In genomic region chr4:5722328-5722727, GRCh38 we compare ENCODE assay signal across 14 cellular contexts. TPM values are rescaled to one million over a fixed set of nuclear protein-coding genes. Genes with fewer than 3 reads are reported as not detected.
DNase-seq lines count a peak whose midpoint lies in the region; ATAC-seq and TF ChIP-seq lines count a peak whose summit lies in the region.
"Had no signal": no experiment of that assay in that cellular context is flagged by ENCODE, and none has a peak within 500 bp of the region (broad histone marks: within the 10 kb centered on the region; RNA-seq: fewer than 3 reads in every experiment).

No MANE protein-coding gene starts in this region.

- peak; percentile 2 for DNase-seq in DMS53 treated with DMSO at 0.1 percent for 48 hours (lab: John Stamatoyannopoulos, UW; ENCODE audit: unreplicated experiment)
- peak; percentile 66 for DNase-seq in hepatic stellate cell (ENCODE audit: low spot score)
- no peak for DNase-seq in sciatic nerve (ENCODE audit: low spot score)
- DNase-seq in NOMO-1 (lab: John Stamatoyannopoulos, UW; ENCODE audit: unreplicated experiment in 2 of 2), result no peak
- no peak for DNase-seq in uterus
- DNase-seq in NCI-H2029 (lab: John Stamatoyannopoulos, UW), result no peak
- DNase-seq: activated gamma-delta T cell treated with Interleukin-2 at 50 U/mL for 16 hours; effector memory CD4-positive, alpha-beta T cell; NCI-H1930; NCI-H748 treated with DMSO at 0.1 percent for 48 hours had no signal

- H3K27me3 ChIP-seq in uterus, result no peaks in the 10 kb centered on the region
- H3K27me3 ChIP-seq: breast epithelium had no signal

- no peaks in the 10 kb centered on the region for H3K36me3 ChIP-seq in uterus
- H3K36me3 ChIP-seq: breast epithelium had no signal

- no peaks in the 10 kb centered on the region for H3K4me1 ChIP-seq in uterus
- H3K4me1 ChIP-seq: breast epithelium had no signal

- H3K9me3 ChIP-seq in uterus, result no peaks in the 10 kb centered on the region
- H3K9me3 ChIP-seq: breast epithelium had no signal

- H3K27ac ChIP-seq in VCaP (peak overlapping the region; percentile 40), uterus (no peak overlapping the region)
- H3K27ac ChIP-seq: breast epithelium, C4-2B had no signal

- intact Hi-C loops in sciatic nerve (cut with DNase I) (no loop called here), uterus (cut with DNase I; ENCODE audit: low total_unique reads) (no loop called here)

- no peak overlapping the region for H3K4me3 ChIP-seq in uterus
- H3K4me3 ChIP-seq: breast epithelium had no signal

- ATAC-seq in sciatic nerve (peak; percentile 50), GM18517 (IDR thresholded peaks at IDR 0.05; ENCODE audit: unreplicated experiment) (no peak)

- TF ChIP-seq CTCF in VCaP (conservative IDR thresholded peaks at IDR 0.05) (no peak), uterus (IDR thresholded peaks at IDR 0.05) (no peak)

- TF ChIP-seq POLR2A in uterus (IDR thresholded peaks at IDR 0.05), result no peak

RNA-seq across cellular contexts. Expression of gene EVC, which starts 11.3 kb away (rescaled TPM):
- total RNA-seq in sciatic nerve (71.3 TPM), uterus (10 to 100 TPM in 3 of 4 donors, 1 to 10 TPM in 1; 4.9 to 48.3 (median 38.0) TPM)

RNA-seq across cellular contexts. Expression of gene EVC2, which starts 14.0 kb away (rescaled TPM):
- total RNA-seq in sciatic nerve (12.5 TPM), uterus (10 to 100 TPM in 3 of 4 donors, 1 to 10 TPM in 1; 5.6 to 21.8 (median 14.8) TPM)

Comparison
In these comparisons a context has a peak if more than half of its experiments do, and no peak if none do; other contexts are left out.
1. DNase-seq: peak in DMS53 treated with DMSO at 0.1 percent for 48 hours (single experiment) and hepatic stellate cell (single experiment); none in sciatic nerve (single experiment), NOMO-1 (0 of 2), uterus (0 of 2) and NCI-H2029 (single experiment).